8 cellular contexts compared by ENCODE assay signal in genomic region chr3:23202203-23202920, GRCh38. TPM values are rescaled to one million over a fixed set of nuclear protein-coding genes. Genes with fewer than 3 reads are reported as not detected.
DNase-seq lines count a peak whose midpoint lies in the region; ATAC-seq and TF ChIP-seq lines count a peak whose summit lies in the region.

No MANE protein-coding gene starts in this region.

- DNase-seq in left cardiac atrium (no peak), prostate gland (ENCODE audit: low spot score) (peak; percentile 33), OCI-M2 (lab: John Stamatoyannopoulos, UW; ENCODE audit: unreplicated experiment) (no peak)
- DNase-seq in activated effector memory CD4-positive, alpha-beta T cell treated with Interleukin-2 at 50 U/mL for 16 hours, result no peak

- H3K4me3 Mint-ChIP-seq in activated naive CD4-positive, alpha-beta T cell treated with anti-CD3 and anti-CD28 coated beads, Interleukin-2, amount 50 U/mL, for 24 hours, result peak overlapping the region; percentile 83

- H3K9ac ChIP-seq in BLaER1 treated with 17β-estradiol and CSF1 and Interleukin-3, amounts not matched to agents 10 nM and 100 nM, result peak overlapping the region; percentile 85 to 96 (median 92)

- 8% methylated on average over 41 of the region's 41 CpGs for WGBS in prostate gland

- peak overlapping the region; percentile 57 to 91 (median 82) for H3K4me2 ChIP-seq in BLaER1 treated with 17β-estradiol and CSF1 and Interleukin-3, amounts not matched to agents 10 nM and 100 nM

- peak; percentile 25 for ATAC-seq in GM19397 (IDR thresholded peaks at IDR 0.05; ENCODE audit: unreplicated experiment)
- peak; percentile 19 for ATAC-seq in HG03565 (IDR thresholded peaks at IDR 0.05; ENCODE audit: unreplicated experiment)
- peak; percentile 42 to 48 for ATAC-seq in left cardiac atrium

- H3K9me3 Mint-ChIP-seq in activated naive CD4-positive, alpha-beta T cell treated with anti-CD3 and anti-CD28 coated beads, Interleukin-2, amount 50 U/mL, for 24 hours, result no peaks in the 10 kb centered on the region

- H3K27ac Mint-ChIP-seq in activated naive CD4-positive, alpha-beta T cell treated with anti-CD3 and anti-CD28 coated beads, Interleukin-2, amount 50 U/mL, for 24 hours, result peak overlapping the region; percentile 59

- intact Hi-C loops in left cardiac atrium (cut with DNase I) (loop anchor here in 1 of 2 donors (10.0 kb wide), 1 partner anchor 602 kb away; the partner anchor contains the start of gene UBE2E1), prostate gland (cut with DNase I) (loop anchor here (10.0 kb wide), 1 partner anchor 602 kb away; the partner anchor contains the start of gene UBE2E1)

- TF ChIP-seq CTCF in prostate gland (IDR thresholded peaks at IDR 0.05), result no peak

- H3K36me3 ChIP-seq in BLaER1 treated with 17β-estradiol and CSF1 and Interleukin-3, amounts not matched to agents 10 nM and 100 nM, result no peaks in the 10 kb centered on the region
- H3K36me3 ChIP-seq in prostate gland, result no peaks in the 10 kb centered on the region

- peaks cover 9 to 24% (median 21%) of the 10 kb centered on the region in 11 experiments; a peak in 17 of 22 replicates for H3K27me3 ChIP-seq in BLaER1 treated with 17β-estradiol and CSF1 and Interleukin-3, amounts not matched to agents 10 nM and 100 nM
- no peaks in the 10 kb centered on the region for H3K27me3 ChIP-seq in prostate gland (replicated peaks; ENCODE audit: insufficient read depth)

- peaks cover 8 to 16% (median 12%) of the 10 kb centered on the region in 10 experiments for H3K4me1 ChIP-seq in BLaER1 treated with 17β-estradiol and CSF1 and Interleukin-3, amounts not matched to agents 10 nM and 100 nM
- no peaks in the 10 kb centered on the region for H3K4me1 ChIP-seq in prostate gland (replicated peaks)

- H3K27me3 Mint-ChIP-seq in activated naive CD4-positive, alpha-beta T cell treated with anti-CD3 and anti-CD28 coated beads, Interleukin-2, amount 50 U/mL, for 24 hours, result no peaks in the 10 kb centered on the region

- TF ChIP-seq POLR2A in prostate gland (IDR thresholded peaks at IDR 0.05), result no peak

- peaks cover 45% of the 10 kb centered on the region for H3K4me1 Mint-ChIP-seq in activated naive CD4-positive, alpha-beta T cell treated with anti-CD3 and anti-CD28 coated beads, Interleukin-2, amount 50 U/mL, for 24 hours

- H3K4me3 ChIP-seq in BLaER1 treated with 17β-estradiol and CSF1 and Interleukin-3, amounts not matched to agents 10 nM and 100 nM, result peak overlapping the region; percentile 87 to 99 (median 94)
- H3K4me3 ChIP-seq in prostate gland, result peak overlapping the region; percentile 88 to 97

- peak overlapping the region; percentile 71 to 93 (median 89); a peak in 20 of 22 replicates for H3K27ac ChIP-seq in BLaER1 treated with 17β-estradiol and CSF1 and Interleukin-3, amounts not matched to agents 10 nM and 100 nM
- H3K27ac ChIP-seq in prostate gland, result peak overlapping the region; percentile 82 to 88

- H4K20me1 ChIP-seq in BLaER1 treated with 17β-estradiol and CSF1 and Interleukin-3, amounts not matched to agents 10 nM and 100 nM, result peaks cover 7 to 32% (median 31%) of the 10 kb centered on the region in 11 experiments; a peak in 13 of 22 replicates

- no peaks in the 10 kb centered on the region for H3K36me3 Mint-ChIP-seq in activated naive CD4-positive, alpha-beta T cell treated with anti-CD3 and anti-CD28 coated beads, Interleukin-2, amount 50 U/mL, for 24 hours

- H3K9me3 ChIP-seq in BLaER1 treated with 17β-estradiol and CSF1 and Interleukin-3, amounts not matched to agents 10 nM and 100 nM (replicated peaks in 1 of 11), result no peaks in the 10 kb centered on the region
- H3K9me3 ChIP-seq in prostate gland, result no peaks in the 10 kb centered on the region

RNA-seq across cellular contexts. Expression of gene UBE2E2, which starts 0.8 kb away (rescaled TPM):
- total RNA-seq in left cardiac atrium, result 10 to 100 TPM; 45.6 to 54.0 TPM
- total RNA-seq in prostate gland, result 10 to 100 TPM; 25.9 to 48.7 TPM
